ENCODE assay signal across 27 cellular contexts in genomic region chr4:87366763-87367162, GRCh38. TPM values are rescaled to one million over a fixed set of nuclear protein-coding genes. Genes with fewer than 3 reads are reported as not detected.
"Had no signal": no experiment of that assay in that cellular context is flagged by ENCODE, and none has a peak within 500 bp of the region (broad histone marks: within the 10 kb centered on the region; RNA-seq: fewer than 3 reads in every experiment).

No MANE protein-coding gene starts in this region.

- H3K9me3 ChIP-seq: gastrocnemius medialis, heart left ventricle had no signal

- H3K27ac ChIP-seq: brain microvascular endothelial cell, coronary artery, dorsolateral prefrontal cortex, gastrocnemius medialis, heart left ventricle, WERI-Rb-1 had no signal

- H3K4me3 ChIP-seq: coronary artery, dorsolateral prefrontal cortex, gastrocnemius medialis, heart left ventricle had no signal

- DNase-seq: activated B cell treated with CpG ODN at 0.5 μM for 24 hours; activated CD4-positive, alpha-beta T cell treated with anti-CD3 and anti-CD28 coated beads for 48 hours; activated CD4-positive, alpha-beta T cell treated with anti-CD3 and anti-CD28 coated beads, Interleukin-2, amount 50 U/mL, for 1 hour; activated CD4-positive, alpha-beta T cell treated with anti-CD3 and anti-CD28 coated beads, Interleukin-2, amount 50 U/mL, for 48 hours; activated CD8-positive, alpha-beta memory T cell treated with anti-CD3 and anti-CD28 coated beads for 24 hours; activated CD8-positive, alpha-beta T cell treated with anti-CD3 and anti-CD28 coated beads for 36 hours; activated effector memory CD4-positive, alpha-beta T cell treated with Interleukin-2 at 50 U/mL for 16 hours; activated gamma-delta T cell treated with Interleukin-2 at 50 U/mL for 16 hours; activated naive CD4-positive, alpha-beta T cell treated with anti-CD3 and anti-CD28 coated beads, Interleukin-2, amount 50 U/mL, for 16 hours; activated naive CD4-positive, alpha-beta T cell treated with Interleukin-2 at 50 U/mL for 16 hours; activated T-cell treated with anti-CD3 and anti-CD28 coated beads, Interleukin-2, amount 50 U/mL, for 4 hours; amniotic stem cell; anterior cingulate cortex; brain microvascular endothelial cell; dorsolateral prefrontal cortex; effector memory CD4-positive, alpha-beta T cell; endodermal cell; foreskin fibroblast; gastrocnemius medialis; glutamatergic neuron; heart left ventricle; T1000; WERI-Rb-1 had no signal

- H3K36me3 ChIP-seq: WERI-Rb-1 had no signal

- H3K27me3 ChIP-seq: brain microvascular endothelial cell, dorsolateral prefrontal cortex, gastrocnemius medialis, heart left ventricle had no signal

RNA-seq across cellular contexts. Expression of gene HSD17B13, which starts 44.1 kb away (rescaled TPM):
- total RNA-seq: activated T-cell treated with anti-CD3 and anti-CD28 coated beads, Interleukin-2, amount 50 U/mL, for 4 hours; bronchial epithelial cell; epithelial cell of proximal tubule; esophagus mucosa had no signal
